In genomic region chr12:51951199-51951842, GRCh38 we compare ENCODE assay signal across 1 cellular context.
A peak's percentile ranks its signal among the peaks of the same experiment; 100 is the strongest.
TF ChIP-seq lines count a peak whose summit lies in the region.

Gene ACVR1B, plus strand, starts transcription at chr12:51951699. Its CDS starts 45 bp downstream, at chr12:51951744.

TF ChIP-seq in WTC11, 78 proteins besides CTCF, POLR2A, EP300 and RAD21 (continued from another document):
- TF ChIP-seq E2F5 (CRISPR knock-in tag; IDR thresholded peaks at IDR 0.05) (peak; percentile 24), HMGXB4 (CRISPR knock-in tag; IDR thresholded peaks at IDR 0.05) (no peak), FOXK1 (CRISPR knock-in tag; IDR thresholded peaks at IDR 0.05) (peak; percentile 53; the same call in 1 of the 2 replicates), ZNF416 (CRISPR knock-in tag; IDR thresholded peaks at IDR 0.05) (no peak), TP53 (CRISPR knock-in tag; IDR thresholded peaks at IDR 0.05) (0 out of 2 replicates have a peak, but pooled peaks have one; percentile 33), MAX (CRISPR knock-in tag; IDR thresholded peaks at IDR 0.05) (peak; percentile 88), ATF6 (CRISPR knock-in tag; IDR thresholded peaks at IDR 0.05) (no peak)
